11 cellular contexts compared by ENCODE assay signal in the genomic region with DNA sequence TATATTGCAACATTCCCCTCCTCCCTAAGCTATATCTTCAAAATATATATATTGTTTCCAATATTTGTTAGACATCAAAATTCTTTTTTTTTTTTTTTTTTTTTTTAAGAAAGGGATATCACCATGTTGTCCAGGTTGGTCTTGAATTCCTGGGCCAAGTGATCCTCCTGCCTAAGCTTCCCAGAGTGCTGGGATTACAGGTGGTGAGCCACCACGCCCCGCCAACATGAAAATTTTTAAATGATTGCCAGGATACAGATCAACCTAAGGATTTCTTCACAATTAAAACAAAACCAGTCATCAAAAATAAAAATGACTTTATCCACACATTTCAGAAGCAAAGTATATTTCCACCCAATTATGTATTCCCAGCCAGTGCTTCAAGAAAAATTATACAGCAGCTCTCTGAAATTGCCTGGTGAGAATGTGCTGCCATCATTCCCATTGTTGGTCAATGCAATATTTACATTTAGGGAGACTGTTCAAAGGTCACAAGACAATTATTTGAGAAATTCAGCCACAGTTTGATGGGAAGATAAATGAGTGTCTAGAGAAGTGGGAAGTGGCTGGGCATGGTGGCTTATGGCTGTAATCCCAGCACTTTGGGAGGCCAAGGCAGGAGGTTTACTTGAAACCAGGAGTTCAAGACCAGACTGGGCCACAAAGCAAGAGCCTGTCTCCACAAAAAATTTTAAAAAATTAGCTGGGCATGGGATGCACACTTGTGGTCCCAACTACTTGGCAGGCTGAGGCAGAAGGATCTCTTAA.
DNase-seq lines count a peak whose midpoint lies in the region; ATAC-seq and TF ChIP-seq lines count a peak whose summit lies in the region.
"Had no signal": no experiment of that assay in that cellular context is flagged by ENCODE, and none has a peak within 500 bp of the region (broad histone marks: within the 10 kb centered on the region; RNA-seq: fewer than 3 reads in every experiment).

No MANE protein-coding gene starts in this region.

- WGBS in transverse colon (ENCODE audit: low coverage in 1 of 2), 2 donors: 97 to 100% methylated on average over 2 of the region's 2 CpGs
- 100% methylated on average over 1 to 2 of the region's 2 CpGs for WGBS in gastroesophageal sphincter (ENCODE audit: low coverage in 1 of 2), 2 donors

- no peaks in the 10 kb centered on the region for H3K27me3 ChIP-seq in CD4-positive, alpha-beta T cell (ENCODE audit: control insufficient read depth, insufficient read depth, low read length)
- H3K27me3 ChIP-seq in transverse colon (no peaks in the 10 kb centered on the region), gastroesophageal sphincter (no peaks in the 10 kb centered on the region)
- H3K27me3 ChIP-seq: testis had no signal

- in situ Hi-C loops in transverse colon (cut with MboI; ENCODE audit: low pct_ligation_motif_present in 1 of 4, low pct_unique_long_range_greater_than_20kb in 1 of 4, low sequenced_read_pairs in 3 of 4): no loop called here

- TF ChIP-seq CTCF in CD4-positive, alpha-beta T cell (IDR thresholded peaks at IDR 0.05): no peak
- no peak for TF ChIP-seq CTCF in WTC11 (IDR thresholded peaks at IDR 0.05)
- TF ChIP-seq CTCF in transverse colon (IDR thresholded peaks at IDR 0.05): no peak
- no peak for TF ChIP-seq CTCF in gastroesophageal sphincter (IDR thresholded peaks at IDR 0.05)

- H3K4me1 ChIP-seq in transverse colon: peaks cover 15 to 31% (median 18%) of the 10 kb centered on the region in 4 donors
- H3K4me1 ChIP-seq in gastroesophageal sphincter: peaks cover 0 to 17% (median 0%) of the 10 kb centered on the region in 3 donors

- no peak for ATAC-seq in CD4-positive, alpha-beta T cell (ENCODE audit: poor library complexity)
- ATAC-seq in WTC11 (no peak), left colon (peak; percentile 49), HG03342 (IDR thresholded peaks at IDR 0.05; ENCODE audit: unreplicated experiment) (no peak), gastroesophageal sphincter (no peak), GM18867 (IDR thresholded peaks at IDR 0.05; ENCODE audit: unreplicated experiment) (no peak)

- H3K4me1 Mint-ChIP-seq in CD4-positive, alpha-beta T cell (ENCODE audit: low read depth): peaks cover 84% of the 10 kb centered on the region
- H3K4me1 Mint-ChIP-seq in WTC11: peaks cover 68% of the 10 kb centered on the region

- no peaks in the 10 kb centered on the region for H3K27me3 Mint-ChIP-seq in CD4-positive, alpha-beta T cell
- H3K27me3 Mint-ChIP-seq in WTC11 (ENCODE audit: low read depth): no peaks in the 10 kb centered on the region

- DNase-seq in CD4-positive, alpha-beta T cell: no peak
- DNase-seq in ELR (ENCODE audit: low read depth) (peak; percentile 24), WTC11 (ENCODE audit: low spot score) (no peak), left colon (no peak), transverse colon (no peak)
- DNase-seq: C1 segment of cervical spinal cord, testis had no signal

- POLR2A ChIA-PET in CD4-positive, alpha-beta T cell (lab: Charles Lee): no interaction called here
- POLR2A ChIA-PET in WTC11 (lab: Charles Lee): interaction anchor here (0.6 kb wide), 1 partner anchor 86 kb away, joined by 3 read pairs; no protein-coding TSS in a partner anchor

- no peak overlapping the region for H3K27ac ChIP-seq in CD4-positive, alpha-beta T cell (ENCODE audit: low read depth, low read length)
- H3K27ac ChIP-seq in transverse colon (no peak overlapping the region), gastroesophageal sphincter (no peak overlapping the region)
- H3K27ac ChIP-seq: testis had no signal

- peak overlapping the region; percentile 52 for H3K4me3 Mint-ChIP-seq in CD4-positive, alpha-beta T cell
- no peak overlapping the region for H3K4me3 Mint-ChIP-seq in WTC11
- H3K4me3 Mint-ChIP-seq: neural crest cell had no signal

- TF ChIP-seq POLR2A in transverse colon (IDR thresholded peaks at IDR 0.05): no peak
- TF ChIP-seq POLR2A in gastroesophageal sphincter (IDR thresholded peaks at IDR 0.05): no peak

- H3K4me3 ChIP-seq in transverse colon (no peak overlapping the region), gastroesophageal sphincter (no peak overlapping the region)
- H3K4me3 ChIP-seq: testis had no signal

- TF ChIP-seq EP300 in transverse colon (IDR thresholded peaks at IDR 0.05; ENCODE audit: low read depth) (no peak), gastroesophageal sphincter (IDR thresholded peaks at IDR 0.05) (no peak)

- CTCF ChIA-PET in CD4-positive, alpha-beta T cell (lab: Charles Lee): interaction anchor here (1.5 kb wide), 1 partner anchor 14 kb away, joined by 3 read pairs; no protein-coding TSS in a partner anchor
- CTCF ChIA-PET in WTC11 (lab: Charles Lee): interaction anchor here (1.9 kb wide), 1 partner anchor 8 kb away, joined by 7 read pairs; no protein-coding TSS in a partner anchor

- H3K9me3 ChIP-seq in CD4-positive, alpha-beta T cell (ENCODE audit: control insufficient read depth, low read length): no peaks in the 10 kb centered on the region
- H3K9me3 ChIP-seq in transverse colon: no peaks in the 10 kb centered on the region
- no peaks in the 10 kb centered on the region for H3K9me3 ChIP-seq in gastroesophageal sphincter
- H3K9me3 ChIP-seq: testis had no signal

- intact Hi-C loops in CD4-positive, alpha-beta T cell (cut with DNase I, micrococcal nuclease): loop anchor here in 1 of 2 experiments (5.0 kb wide), 1 partner anchor 86 kb away; no protein-coding TSS in a partner anchor
- intact Hi-C loops in left colon (cut with DNase I, micrococcal nuclease) (no loop called here), transverse colon (cut with DNase I; ENCODE audit: low total_unique reads) (no loop called here)

- peak overlapping the region; percentile 82 for H3K27ac Mint-ChIP-seq in CD4-positive, alpha-beta T cell
- H3K27ac Mint-ChIP-seq in WTC11: peak overlapping the region; percentile 88

- H3K36me3 Mint-ChIP-seq in CD4-positive, alpha-beta T cell (ENCODE audit: low read depth): peaks cover 79% of the 10 kb centered on the region
- H3K36me3 Mint-ChIP-seq in WTC11: no peaks in the 10 kb centered on the region

- H3K36me3 ChIP-seq in transverse colon (no peaks in the 10 kb centered on the region), gastroesophageal sphincter (no peaks in the 10 kb centered on the region)

- H3K9me3 Mint-ChIP-seq in CD4-positive, alpha-beta T cell: no peaks in the 10 kb centered on the region
- H3K9me3 Mint-ChIP-seq in WTC11: no peaks in the 10 kb centered on the region
- H3K9me3 Mint-ChIP-seq: neural crest cell had no signal

TF ChIP-seq in WTC11, 78 proteins besides CTCF, POLR2A, EP300 and RAD21:
- TF ChIP-seq SMAD3 (CRISPR knock-in tag; IDR thresholded peaks at IDR 0.05; ENCODE audit: borderline replicate concordance) (no peak), GABPB1 (CRISPR knock-in tag; IDR thresholded peaks at IDR 0.05) (peak; percentile 92)
